In genomic region chr5:151579146-151579545, GRCh38 we compare ENCODE assay signal across 6 cellular contexts. TPM values are rescaled to one million over a fixed set of nuclear protein-coding genes. Genes with fewer than 3 reads are reported as not detected.
"Had no signal": no experiment of that assay in that cellular context is flagged by ENCODE, and none has a peak within 500 bp of the region (broad histone marks: within the 10 kb centered on the region; RNA-seq: fewer than 3 reads in every experiment).

No MANE protein-coding gene starts in this region.

RNA-seq across cellular contexts. Expression of gene FAT2, which starts 12.0 kb away (rescaled TPM):
- total RNA-seq: LHCN-M2, NCI-H460, OCI-LY7, Right ventricle myocardium superior, RPMI7951 had no signal
- polyA plus RNA-seq: SK-N-SH had no signal
